In the genomic region with DNA sequence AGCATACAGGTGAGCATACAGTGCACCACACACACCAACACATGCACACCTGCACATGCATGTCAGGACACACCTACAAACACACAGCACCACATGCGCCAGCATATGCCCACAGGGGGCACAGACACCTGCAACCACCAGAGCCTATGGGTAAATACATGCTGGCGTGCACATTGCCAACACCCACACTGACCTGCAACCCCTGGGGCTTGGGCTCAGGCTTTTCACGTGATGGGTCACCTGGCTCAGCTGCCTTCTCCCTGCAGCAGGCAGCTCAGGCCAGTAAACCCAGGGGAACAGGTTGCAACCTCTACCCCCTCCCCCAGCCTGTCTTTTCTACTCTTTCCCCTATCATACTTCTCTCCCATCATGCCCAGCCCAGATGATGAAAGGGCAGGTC, we compare ENCODE assay signal across 23 cellular contexts. TPM values are rescaled to one million over a fixed set of nuclear protein-coding genes. Genes with fewer than 3 reads are reported as not detected.
A peak's percentile ranks its signal among the peaks of the same experiment; 100 is the strongest.
DNase-seq lines count a peak whose midpoint lies in the region; ATAC-seq, FAIRE-seq and TF ChIP-seq lines count a peak whose summit lies in the region.
"Had no signal": no experiment of that assay in that cellular context is flagged by ENCODE, and none has a peak within 500 bp of the region (broad histone marks: within the 10 kb centered on the region; RNA-seq: fewer than 3 reads in every experiment).

No MANE protein-coding gene starts in this region.

- no peaks in the 10 kb centered on the region for H3K36me3 ChIP-seq in GM23338 (ENCODE audit: insufficient read depth)
- H3K36me3 ChIP-seq in small intestine (ENCODE audit: control insufficient read depth in 2 of 2, insufficient read depth in 2 of 2, low read length in 2 of 2) = no peaks in the 10 kb centered on the region
- H3K36me3 ChIP-seq in sigmoid colon = no peaks in the 10 kb centered on the region
- H3K36me3 ChIP-seq: adrenal gland; BLaER1 treated with 17β-estradiol and CSF1 and Interleukin-3, amounts not matched to agents 10 nM and 100 nM; gastrocnemius medialis; transverse colon had no signal

- no peaks in the 10 kb centered on the region for H3K27me3 Mint-ChIP-seq in T-helper 1 cell treated with Interleukin-12 subunit alpha and Interleukin-12 subunit beta and Interleukin-4 antibody, amounts not matched to agents 30 μg/mL and 1 μg/mL, for 36 hours (ENCODE audit: low read depth)
- H3K27me3 Mint-ChIP-seq in GM23338 (ENCODE audit: insufficient read depth, low read depth, poor library complexity) = no peaks in the 10 kb centered on the region
- H3K27me3 Mint-ChIP-seq in activated T-helper 1 cell treated with anti-CD3 and anti-CD28 coated beads, Interleukin-12 subunit alpha, Interleukin-12 subunit beta, Interleukin-2, Interleukin-4 antibody, amounts not matched to agents 30 ng/mL and 10 ng/mL and 1 ng/mL, durations not matched to agents 14 hours and 24 hours and 36 hours (ENCODE audit: insufficient read depth) = no peaks in the 10 kb centered on the region
- no peaks in the 10 kb centered on the region for H3K27me3 Mint-ChIP-seq in naive thymus-derived CD8-positive, alpha-beta T cell

- H3K4me2 ChIP-seq in GM23338 = no peak overlapping the region
- H3K4me2 ChIP-seq: BLaER1 treated with 17β-estradiol and CSF1 and Interleukin-3, amounts not matched to agents 10 nM and 100 nM had no signal

- H3K9me3 ChIP-seq in small intestine (ENCODE audit: control insufficient read depth, low read depth) (no peaks in the 10 kb centered on the region), sigmoid colon (no peaks in the 10 kb centered on the region)
- H3K9me3 ChIP-seq: adrenal gland, gastrocnemius medialis, transverse colon had no signal

- H3K4me1 Mint-ChIP-seq in T-helper 1 cell treated with Interleukin-12 subunit alpha and Interleukin-12 subunit beta and Interleukin-4 antibody, amounts not matched to agents 30 μg/mL and 1 μg/mL, for 36 hours (ENCODE audit: low read depth) = peaks cover 65% of the 10 kb centered on the region
- peaks cover 11% of the 10 kb centered on the region for H3K4me1 Mint-ChIP-seq in GM23338
- H3K4me1 Mint-ChIP-seq in activated T-helper 1 cell treated with anti-CD3 and anti-CD28 coated beads, Interleukin-12 subunit alpha, Interleukin-12 subunit beta, Interleukin-2, Interleukin-4 antibody, amounts not matched to agents 30 ng/mL and 10 ng/mL and 1 ng/mL, durations not matched to agents 14 hours and 24 hours and 36 hours (ENCODE audit: low read depth) = peaks cover 83% of the 10 kb centered on the region
- H3K4me1 Mint-ChIP-seq in naive thymus-derived CD8-positive, alpha-beta T cell = peaks cover 34 to 95% (median 82%) of the 10 kb centered on the region in 4 donors

- H3F3A ChIP-seq in GM23338 (replicated peaks; ENCODE audit: low read depth) = no peaks in the 10 kb centered on the region

- H3K27ac ChIP-seq in GM23338 (ENCODE audit: low read depth) (no peak overlapping the region), small intestine (ENCODE audit: low read depth in 1 of 2, low read length in 1 of 2) (no peak overlapping the region), sigmoid colon (no peak overlapping the region)
- H3K27ac ChIP-seq: adrenal gland; BLaER1 treated with 17β-estradiol and CSF1 and Interleukin-3, amounts not matched to agents 10 nM and 100 nM; gastrocnemius medialis; GM23248; transverse colon; VCaP had no signal

- H3K4me3 Mint-ChIP-seq in T-helper 1 cell treated with Interleukin-12 subunit alpha and Interleukin-12 subunit beta and Interleukin-4 antibody, amounts not matched to agents 30 μg/mL and 1 μg/mL, for 36 hours = peak overlapping the region; percentile 31
- no peak overlapping the region for H3K4me3 Mint-ChIP-seq in GM23338
- peak overlapping the region; percentile 69 for H3K4me3 Mint-ChIP-seq in activated T-helper 1 cell treated with anti-CD3 and anti-CD28 coated beads, Interleukin-12 subunit alpha, Interleukin-12 subunit beta, Interleukin-2, Interleukin-4 antibody, amounts not matched to agents 30 ng/mL and 10 ng/mL and 1 ng/mL, durations not matched to agents 14 hours and 24 hours and 36 hours
- peak overlapping the region; percentile 58 to 99 (median 76) for H3K4me3 Mint-ChIP-seq in naive thymus-derived CD8-positive, alpha-beta T cell

- H3K4me1 ChIP-seq in GM23338 (ENCODE audit: insufficient read depth) (no peaks in the 10 kb centered on the region), small intestine (ENCODE audit: control insufficient read depth in 2 of 2, insufficient read depth in 1 of 2, low read depth in 1 of 2, low read length in 1 of 2) (no peaks in the 10 kb centered on the region), sigmoid colon (no peaks in the 10 kb centered on the region)
- H3K4me1 ChIP-seq: adrenal gland; BLaER1 treated with 17β-estradiol and CSF1 and Interleukin-3, amounts not matched to agents 10 nM and 100 nM; gastrocnemius medialis had no signal

- peak overlapping the region; percentile 13 for H3K27ac Mint-ChIP-seq in T-helper 1 cell treated with Interleukin-12 subunit alpha and Interleukin-12 subunit beta and Interleukin-4 antibody, amounts not matched to agents 30 μg/mL and 1 μg/mL, for 36 hours
- H3K27ac Mint-ChIP-seq in GM23338 = no peak overlapping the region
- H3K27ac Mint-ChIP-seq in activated T-helper 1 cell treated with anti-CD3 and anti-CD28 coated beads, Interleukin-12 subunit alpha, Interleukin-12 subunit beta, Interleukin-2, Interleukin-4 antibody, amounts not matched to agents 30 ng/mL and 10 ng/mL and 1 ng/mL, durations not matched to agents 14 hours and 24 hours and 36 hours = peak overlapping the region; percentile 85
- peak overlapping the region; percentile 61 to 100 (median 84) for H3K27ac Mint-ChIP-seq in naive thymus-derived CD8-positive, alpha-beta T cell

- intact Hi-C loops in activated T-helper 1 cell treated with anti-CD3 and anti-CD28 coated beads, Interleukin-12 subunit alpha, Interleukin-12 subunit beta, Interleukin-2, Interleukin-4 antibody, amounts not matched to agents 30 ng/mL and 10 ng/mL and 1 ng/mL, durations not matched to agents 14 hours and 24 hours and 36 hours (cut with micrococcal nuclease) = loop anchor here (10.0 kb wide), 1 partner anchor 635 kb away; a partner anchor contains a TSS
- intact Hi-C loops in sigmoid colon (cut with DNase I) = no loop called here

- TF ChIP-seq EP300 in sigmoid colon (IDR thresholded peaks at IDR 0.05) = no peak

- FAIRE-seq in small intestine (lab: Jason Lieb, UNC) = no peak
- FAIRE-seq: A204.1, bronchial epithelial cell had no signal

- TF ChIP-seq CTCF in GM23338 (conservative IDR thresholded peaks at IDR 0.05; ENCODE audit: low read depth in 2 of 2) (no peak), sigmoid colon (IDR thresholded peaks at IDR 0.05) (no peak)

- peak; percentile 31; the same call in 1 of the 3 replicates for ATAC-seq in GM23338
- ATAC-seq in naive thymus-derived CD8-positive, alpha-beta T cell = peak; percentile 18 to 25
- ATAC-seq: gastrocnemius medialis had no signal

- H3K79me2 ChIP-seq in GM23338 (replicated peaks; ENCODE audit: insufficient read depth) = no peaks in the 10 kb centered on the region

- H3K27me3 ChIP-seq in GM23338 (ENCODE audit: insufficient read depth) = no peaks in the 10 kb centered on the region
- no peaks in the 10 kb centered on the region for H3K27me3 ChIP-seq in small intestine (ENCODE audit: control insufficient read depth in 2 of 2, insufficient read depth in 2 of 2, low read length in 2 of 2)
- H3K27me3 ChIP-seq in sigmoid colon = no peaks in the 10 kb centered on the region
- H3K27me3 ChIP-seq: adrenal gland; BLaER1 treated with 17β-estradiol and CSF1 and Interleukin-3, amounts not matched to agents 10 nM and 100 nM; gastrocnemius medialis; transverse colon had no signal

- no peak overlapping the region for H3K4me3 ChIP-seq in GM23338
- no peak overlapping the region for H3K4me3 ChIP-seq in small intestine (ENCODE audit: low read depth in 1 of 2, low read length in 2 of 2)
- no peak overlapping the region for H3K4me3 ChIP-seq in sigmoid colon
- H3K4me3 ChIP-seq: adrenal gland; BLaER1 treated with 17β-estradiol and CSF1 and Interleukin-3, amounts not matched to agents 10 nM and 100 nM; gastrocnemius medialis; GM23248; transverse colon had no signal

- no peak for TF ChIP-seq POLR2A in sigmoid colon (IDR thresholded peaks at IDR 0.05)

- POLR2A ChIA-PET in naive thymus-derived CD8-positive, alpha-beta T cell (lab: Charles Lee) = interaction anchor here (1.0 to 3.5 kb wide), 5 partner anchors 8 to 63 kb away, joined by 3 to 23 read pairs (median 6); a partner anchor contains a TSS

- H2AFZ ChIP-seq in GM23338 = no peak overlapping the region
- H2AFZ ChIP-seq: GM23248 had no signal

- H4K20me1 ChIP-seq in GM23338 (replicated peaks; ENCODE audit: insufficient read depth) = no peaks in the 10 kb centered on the region
- H4K20me1 ChIP-seq: BLaER1 treated with 17β-estradiol and CSF1 and Interleukin-3, amounts not matched to agents 10 nM and 100 nM had no signal

- peaks cover 65% of the 10 kb centered on the region for H3K36me3 Mint-ChIP-seq in T-helper 1 cell treated with Interleukin-12 subunit alpha and Interleukin-12 subunit beta and Interleukin-4 antibody, amounts not matched to agents 30 μg/mL and 1 μg/mL, for 36 hours (ENCODE audit: low read depth)
- no peaks in the 10 kb centered on the region for H3K36me3 Mint-ChIP-seq in GM23338 (ENCODE audit: low read depth)
- H3K36me3 Mint-ChIP-seq in activated T-helper 1 cell treated with anti-CD3 and anti-CD28 coated beads, Interleukin-12 subunit alpha, Interleukin-12 subunit beta, Interleukin-2, Interleukin-4 antibody, amounts not matched to agents 30 ng/mL and 10 ng/mL and 1 ng/mL, durations not matched to agents 14 hours and 24 hours and 36 hours (ENCODE audit: low read depth) = peaks cover 66% of the 10 kb centered on the region
- peaks cover 0 to 83% (median 30%) of the 10 kb centered on the region in 3 donors for H3K36me3 Mint-ChIP-seq in naive thymus-derived CD8-positive, alpha-beta T cell

- DNase-seq in T-helper 1 cell (no peak), GM23338 (ENCODE audit: low spot score) (no peak), small intestine (no peak), sigmoid colon (no peak), AG20443 (ENCODE audit: low spot score) (no peak)
- DNase-seq in activated T-helper 1 cell treated with anti-CD3 and anti-CD28 coated beads, Interleukin-12 subunit alpha, Interleukin-12 subunit beta, Interleukin-2, Interleukin-4 antibody, amounts not matched to agents 30 ng/mL and 10 ng/mL and 1 ng/mL, durations not matched to agents 14 hours and 24 hours and 36 hours (ENCODE audit: low spot score) = no peak
- DNase-seq in naive thymus-derived CD8-positive, alpha-beta T cell = no peak
- DNase-seq: adrenal gland, dermis blood vessel endothelial cell, DMS79 treated with DMSO at 0.1 percent for 48 hours, gastrocnemius medialis, GM23248, NCI-H1694 treated with DMSO at 0.1 percent for 48 hours, NCI-H2227 treated with DMSO at 0.1 percent for 48 hours, SW 1271, transverse colon had no signal

- WGBS in small intestine, 3 donors = 73 to 81% (median 77%) methylated on average over 3 of the region's 3 CpGs
- WGBS in sigmoid colon, 2 donors = 80 to 87% methylated on average over 3 of the region's 3 CpGs

- peaks cover 9% of the 10 kb centered on the region; the same call in 1 of the 2 replicates for H3K9me2 ChIP-seq in GM23338 (ENCODE audit: insufficient read depth)

- H3K9me3 Mint-ChIP-seq in T-helper 1 cell treated with Interleukin-12 subunit alpha and Interleukin-12 subunit beta and Interleukin-4 antibody, amounts not matched to agents 30 μg/mL and 1 μg/mL, for 36 hours = no peaks in the 10 kb centered on the region
- no peaks in the 10 kb centered on the region for H3K9me3 Mint-ChIP-seq in GM23338
- no peaks in the 10 kb centered on the region for H3K9me3 Mint-ChIP-seq in activated T-helper 1 cell treated with anti-CD3 and anti-CD28 coated beads, Interleukin-12 subunit alpha, Interleukin-12 subunit beta, Interleukin-2, Interleukin-4 antibody, amounts not matched to agents 30 ng/mL and 10 ng/mL and 1 ng/mL, durations not matched to agents 14 hours and 24 hours and 36 hours
- H3K9me3 Mint-ChIP-seq in naive thymus-derived CD8-positive, alpha-beta T cell = no peaks in the 10 kb centered on the region

RNA-seq across cellular contexts. Expression of a gene that starts 8.1 kb away (rescaled TPM):
- 1.4 TPM in 1 of 2 replicates, not detected in the other for total RNA-seq in GM23338 (2014; rRNA removed; shearing (Covaris generic))
- polyA plus RNA-seq in GM23338 (2016; fragmentation: Nextera tagmentation; extraction: Ambion mirVana) (1.2 and 1.6 TPM in 2 replicates), small intestine (1 to 10 TPM in 2 of 3 donors, under 1 TPM in 1; 0.45 to 3.5 (median 2.8) TPM), sigmoid colon (10 to 100 TPM in 1 of 3 donors, under 1 TPM in 1, not detected in 1; 0.92 to 20.3 TPM)
- 237 and 238 TPM in 2 replicates for total RNA-seq in activated T-helper 1 cell treated with anti-CD3 and anti-CD28 coated beads, Interleukin-12 subunit alpha, Interleukin-12 subunit beta, Interleukin-2, Interleukin-4 antibody, amounts not matched to agents 30 ng/mL and 10 ng/mL and 1 ng/mL, durations not matched to agents 14 hours and 24 hours and 36 hours
- total RNA-seq in naive thymus-derived CD8-positive, alpha-beta T cell = 100 to 1,000 TPM; 300 to 308 TPM
- 100 to 1,000 TPM; 244 to 325 (median 310) TPM for polyA plus RNA-seq in naive thymus-derived CD8-positive, alpha-beta T cell
- total RNA-seq in sigmoid colon = 1 to 10 TPM in 1 of 4 donors, under 1 TPM in 1, not detected in 2; 0.36 to 1.8 TPM
- total RNA-seq: bronchial epithelial cell, dermis blood vessel endothelial cell, epithelial cell of proximal tubule, GM23248, M059J had no signal
- polyA plus RNA-seq: GM23248 had no signal

RNA-seq across cellular contexts. Expression of a gene that starts 43.3 kb away (rescaled TPM):
- total RNA-seq in GM23338 (2014; rRNA removed; shearing (Covaris generic)) = 42.7 and 49.4 TPM in 2 replicates
- 16.7 and 21.2 TPM in 2 replicates for polyA plus RNA-seq in GM23338 (2016; fragmentation: Nextera tagmentation; extraction: Ambion mirVana)
- 15.3 and 16.8 TPM in 2 replicates for total RNA-seq in activated T-helper 1 cell treated with anti-CD3 and anti-CD28 coated beads, Interleukin-12 subunit alpha, Interleukin-12 subunit beta, Interleukin-2, Interleukin-4 antibody, amounts not matched to agents 30 ng/mL and 10 ng/mL and 1 ng/mL, durations not matched to agents 14 hours and 24 hours and 36 hours
- 10 to 100 TPM; 13.8 to 15.5 TPM for total RNA-seq in naive thymus-derived CD8-positive, alpha-beta T cell
- 10 to 100 TPM; 14.6 to 26.8 (median 23.3) TPM for polyA plus RNA-seq in naive thymus-derived CD8-positive, alpha-beta T cell
- 10 to 100 TPM; 27.3 to 67.5 (median 51.1) TPM for polyA plus RNA-seq in small intestine
- total RNA-seq in sigmoid colon = 100 to 1,000 TPM; 139 to 180 (median 168) TPM
- 10 to 100 TPM; 48.0 to 99.4 (median 55.9) TPM for polyA plus RNA-seq in sigmoid colon

Comparison
In these comparisons a context has a peak if more than half of its experiments do, and no peak if none do; other contexts are left out.
1. RNA of a gene that starts 8.1 kb away (total RNA-seq): 300 to 308 TPM in naive thymus-derived CD8-positive, alpha-beta T cell and 237 to 238 TPM in activated T-helper 1 cell treated with anti-CD3 and anti-CD28 coated beads, Interleukin-12 subunit alpha, Interleukin-12 subunit beta, Interleukin-2, Interleukin-4 antibody, amounts not matched to agents 30 ng/mL and 10 ng/mL and 1 ng/mL, durations not matched to agents 14 hours and 24 hours and 36 hours; 1.4 TPM in GM23338 and 0.36 to 1.8 TPM in sigmoid colon; every median in the first group is over 10 times any median in the second.